Comparison of ENCODE assay signal across 1 cellular context in genomic region chr9:137130176-137130755, GRCh38.
TF ChIP-seq lines count a peak whose summit lies in the region.

No MANE protein-coding gene starts in this region.

TF ChIP-seq in HCT116, 20 proteins besides CTCF, POLR2A, EP300 and RAD21:
- no peak for TF ChIP-seq REST (IDR thresholded peaks at IDR 0.05; ENCODE audit: low read depth)
- TF ChIP-seq CBX3 (IDR thresholded peaks at IDR 0.05; ENCODE audit: low read depth) = no peak
- TF ChIP-seq SIN3A (IDR thresholded peaks at IDR 0.05; ENCODE audit: low read depth) = no peak
- no peak for TF ChIP-seq FOSL1 (IDR thresholded peaks at IDR 0.05; ENCODE audit: low read depth)
- TF ChIP-seq POLR2AphosphoS5 (IDR thresholded peaks at IDR 0.05; ENCODE audit: low read depth, low read length) = no peak
- no peak for TF ChIP-seq TCF7L2 (IDR thresholded peaks at IDR 0.05; ENCODE audit: borderline replicate concordance, extremely low read depth, insufficient read depth, insufficient read length)
- TF ChIP-seq ZBTB33 (IDR thresholded peaks at IDR 0.05; ENCODE audit: extremely low read depth, insufficient replicate concordance, low read length) = no peak
- no peak for TF ChIP-seq EGR1 (IDR thresholded peaks at IDR 0.05; ENCODE audit: low read depth)
- no peak for TF ChIP-seq ZNF274 (IDR thresholded peaks at IDR 0.05; ENCODE audit: low read depth, low read length)
- no peak for TF ChIP-seq SP1 (IDR thresholded peaks at IDR 0.05; ENCODE audit: low read depth)
- TF ChIP-seq JUND (IDR thresholded peaks at IDR 0.05) = no peak
